1 cellular context compared by ENCODE assay signal in genomic region chr2:105563000-105563719, GRCh38.
TF ChIP-seq lines count a peak whose summit lies in the region.

No MANE protein-coding gene starts in this region.

TF ChIP-seq in WTC11, 78 proteins besides CTCF, POLR2A, EP300 and RAD21 (continued from another document):
- TF ChIP-seq, protein P1, sequence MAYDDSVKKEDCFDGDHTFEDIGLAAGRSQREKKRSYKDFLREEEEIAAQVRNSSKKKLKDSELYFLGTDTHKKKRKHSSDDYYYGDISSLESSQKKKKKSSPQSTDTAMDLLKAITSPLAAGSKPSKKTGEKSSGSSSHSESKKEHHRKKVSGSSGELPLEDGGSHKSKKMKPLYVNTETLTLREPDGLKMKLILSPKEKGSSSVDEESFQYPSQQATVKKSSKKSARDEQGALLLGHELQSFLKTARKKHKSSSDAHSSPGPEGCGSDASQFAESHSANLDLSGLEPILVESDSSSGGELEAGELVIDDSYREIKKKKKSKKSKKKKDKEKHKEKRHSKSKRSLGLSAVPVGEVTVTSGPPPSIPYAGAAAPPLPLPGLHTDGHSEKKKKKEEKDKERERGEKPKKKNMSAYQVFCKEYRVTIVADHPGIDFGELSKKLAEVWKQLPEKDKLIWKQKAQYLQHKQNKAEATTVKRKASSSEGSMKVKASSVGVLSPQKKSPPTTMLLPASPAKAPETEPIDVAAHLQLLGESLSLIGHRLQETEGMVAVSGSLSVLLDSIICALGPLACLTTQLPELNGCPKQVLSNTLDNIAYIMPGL (CRISPR knock-in tag; IDR thresholded peaks at IDR 0.05) = no peak
- no peak for TF ChIP-seq SOX15 (CRISPR knock-in tag; IDR thresholded peaks at IDR 0.05)
